Comparison of ENCODE assay signal across 1 cellular context in genomic region chr2:166361351-166362153, GRCh38.
TF ChIP-seq lines count a peak whose summit lies in the region.

No MANE protein-coding gene starts in this region.

TF ChIP-seq in GM12878, 131 proteins besides CTCF, POLR2A, EP300 and RAD21 (continued from another document):
- no peak for TF ChIP-seq MTA3 (IDR thresholded peaks at IDR 0.05; ENCODE audit: borderline replicate concordance, low read length)
- TF ChIP-seq IKZF2 (IDR thresholded peaks at IDR 0.05): no peak
- TF ChIP-seq SP1 (IDR thresholded peaks at IDR 0.05; ENCODE audit: low read depth, low read length): no peak
- no peak for TF ChIP-seq E4F1 (IDR thresholded peaks at IDR 0.05; ENCODE audit: borderline replicate concordance, partially characterized antibody)
- TF ChIP-seq ZNF207 (IDR thresholded peaks at IDR 0.05; ENCODE audit: borderline replicate concordance): no peak
- no peak for TF ChIP-seq ATF7 (IDR thresholded peaks at IDR 0.05; ENCODE audit: low read depth)
- no peak for TF ChIP-seq SMAD5 (IDR thresholded peaks at IDR 0.05; ENCODE audit: low read depth)
- no peak for TF ChIP-seq SRF (IDR thresholded peaks at IDR 0.05; ENCODE audit: low read depth in 2 of 2, low read length in 2 of 2)
- no peak for TF ChIP-seq PKNOX1 (IDR thresholded peaks at IDR 0.05)
- TF ChIP-seq MEF2A (IDR thresholded peaks at IDR 0.05; ENCODE audit: insufficient read depth, low read depth, low read length): no peak
